In genomic region chr10:70544431-70545340, GRCh38 we compare ENCODE assay signal across 19 cellular contexts. TPM values are rescaled to one million over a fixed set of nuclear protein-coding genes. Genes with fewer than 3 reads are reported as not detected.
"Had no signal": no experiment of that assay in that cellular context is flagged by ENCODE, and none has a peak within 500 bp of the region (broad histone marks: within the 10 kb centered on the region; RNA-seq: fewer than 3 reads in every experiment).

No MANE protein-coding gene starts in this region.

- H3K27ac ChIP-seq: epithelial cell of prostate, gastrocnemius medialis, left lung, stomach, uterus, VCaP had no signal

- H3K4me3 ChIP-seq: gastrocnemius medialis, left lung, stomach, uterus had no signal

- DNase-seq: activated CD4-positive, alpha-beta T cell treated with anti-CD3 and anti-CD28 coated beads for 4 hours; activated CD8-positive, alpha-beta memory T cell treated with anti-CD3 and anti-CD28 coated beads, Interleukin-2, amount 50 U/mL, for 4 hours; activated CD8-positive, alpha-beta T cell treated with anti-CD3 and anti-CD28 coated beads for 36 hours; activated naive CD4-positive, alpha-beta T cell treated with anti-CD3 and anti-CD28 coated beads, Interleukin-2, amount 50 U/mL, for 16 hours; central memory CD4-positive, alpha-beta T cell; cortex of kidney; effector CD8-positive, alpha-beta T cell; gastrocnemius medialis; left lung; stimulated activated CD4-positive, alpha-beta T cell treated with anti-CD3 and anti-CD28 coated beads, Interleukin-15, amount 100 ng/mL, for 24 hours; stimulated activated CD4-positive, alpha-beta T cell treated with anti-CD3 and anti-CD28 coated beads, Interleukin-4, amount 100 ng/mL, for 4 hours; stomach; T-helper 9 cell; uterus had no signal

- H3K9me3 Mint-ChIP-seq: activated CD8-positive, alpha-beta T cell treated with anti-CD3 and anti-CD28 coated beads for 36 hours; nephron had no signal

- H3K27me3 Mint-ChIP-seq: activated CD8-positive, alpha-beta T cell treated with anti-CD3 and anti-CD28 coated beads for 36 hours had no signal

- H3K4me1 ChIP-seq: gastrocnemius medialis, left lung, uterus had no signal

- H3K4me3 Mint-ChIP-seq: activated CD8-positive, alpha-beta T cell treated with anti-CD3 and anti-CD28 coated beads for 36 hours; nephron had no signal

- H3K9me3 ChIP-seq: gastrocnemius medialis, left lung, stomach, uterus had no signal

- H3K36me3 ChIP-seq: gastrocnemius medialis, uterus had no signal

- H3K27ac Mint-ChIP-seq: activated CD8-positive, alpha-beta T cell treated with anti-CD3 and anti-CD28 coated beads for 36 hours had no signal

- H3K27me3 ChIP-seq: gastrocnemius medialis, left lung, stomach, uterus had no signal

RNA-seq across cellular contexts. Expression of gene PRF1, which starts 57.9 kb away (rescaled TPM):
- total RNA-seq: osteocyte had no signal
- polyA plus RNA-seq: keratinocyte had no signal
